In genomic region chr2:162261032-162261945, GRCh38 we compare ENCODE assay signal across 1 cellular context.
TF ChIP-seq lines count a peak whose summit lies in the region.

No MANE protein-coding gene starts in this region.

TF ChIP-seq in endothelial cell of umbilical vein, 7 proteins besides CTCF, POLR2A, EP300 and RAD21:
- TF ChIP-seq GATA2 (IDR thresholded peaks at IDR 0.05; ENCODE audit: insufficient read depth, insufficient read length, low read depth, low read length) (peak; percentile 9), JUN (IDR thresholded peaks at IDR 0.05; ENCODE audit: borderline replicate concordance, insufficient read depth, insufficient read length, low read depth) (no peak), FOS (IDR thresholded peaks at IDR 0.05; ENCODE audit: borderline replicate concordance, insufficient read depth, low read length) (peak; percentile 35), POLR2AphosphoS5 (IDR thresholded peaks at IDR 0.05; ENCODE audit: insufficient read depth, low read depth, low read length) (no peak)
TF ChIP-seq in endothelial cell of umbilical vein: peak in this region for 2.
